ENCODE assay signal across 14 cellular contexts in the genomic region with DNA sequence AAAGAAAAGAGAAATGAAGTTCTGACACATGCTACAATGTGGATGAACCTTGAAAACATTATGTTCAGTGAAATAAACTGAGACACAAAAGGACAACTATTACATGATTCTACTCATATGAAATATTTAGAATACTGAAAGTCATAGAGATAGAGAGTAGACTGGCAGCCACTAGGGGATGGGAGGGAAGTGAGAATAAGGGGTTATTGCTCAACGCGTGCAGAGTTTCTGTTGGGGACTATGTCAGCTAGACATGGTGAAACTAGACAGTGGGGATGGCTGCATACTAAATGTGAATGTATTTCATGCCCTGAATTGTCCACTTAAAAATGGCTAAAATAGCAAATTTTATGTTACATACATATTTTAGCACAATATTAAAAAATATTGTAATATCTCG.
A peak's percentile ranks its signal among the peaks of the same experiment; 100 is the strongest.
DNase-seq lines count a peak whose midpoint lies in the region; ATAC-seq, FAIRE-seq and TF ChIP-seq lines count a peak whose summit lies in the region.
"Had no signal": no experiment of that assay in that cellular context is flagged by ENCODE, and none has a peak within 500 bp of the region (broad histone marks: within the 10 kb centered on the region; RNA-seq: fewer than 3 reads in every experiment).

No MANE protein-coding gene starts in this region.

- DNase-seq in choroid plexus epithelial cell (ENCODE audit: low read depth) (no peak), frontal cortex (ENCODE audit: low spot score in 2 of 2) (no peak), HK-2 (ENCODE audit: unreplicated experiment) (no peak), G401 (ENCODE audit: low spot score) (no peak), 8988T (no peak)
- DNase-seq: COR-L47, HCEC 1CT, NCI-H1694, sigmoid colon had no signal

- peak; percentile 15 for TF ChIP-seq CTCF in choroid plexus epithelial cell (conservative IDR thresholded peaks at IDR 0.05; ENCODE audit: low read depth, low read length)

- no peak for TF ChIP-seq POLR2A in GM18505 (IDR thresholded peaks at IDR 0.05; ENCODE audit: borderline replicate concordance, extremely low read depth, insufficient read depth, insufficient read length)

- FAIRE-seq in frontal cortex (lab: Jason Lieb, UNC) = no peak

- ATAC-seq in GM18505 (IDR thresholded peaks at IDR 0.05; ENCODE audit: unreplicated experiment) (peak; percentile 81), GM21529 (IDR thresholded peaks at IDR 0.05; ENCODE audit: unreplicated experiment) (peak; percentile 98), HG03378 (IDR thresholded peaks at IDR 0.05; ENCODE audit: unreplicated experiment) (peak; percentile 83)
- ATAC-seq: left lobe of liver had no signal

- H3K4me3 ChIP-seq in choroid plexus epithelial cell (ENCODE audit: low read depth, low read length) = no peak overlapping the region
- H3K4me3 ChIP-seq: sigmoid colon, SJSA1 had no signal

- in situ Hi-C loops in G401 (cut with HindIII; ENCODE audit: low sequenced_read_pairs) = no loop called here
